In the genomic region with DNA sequence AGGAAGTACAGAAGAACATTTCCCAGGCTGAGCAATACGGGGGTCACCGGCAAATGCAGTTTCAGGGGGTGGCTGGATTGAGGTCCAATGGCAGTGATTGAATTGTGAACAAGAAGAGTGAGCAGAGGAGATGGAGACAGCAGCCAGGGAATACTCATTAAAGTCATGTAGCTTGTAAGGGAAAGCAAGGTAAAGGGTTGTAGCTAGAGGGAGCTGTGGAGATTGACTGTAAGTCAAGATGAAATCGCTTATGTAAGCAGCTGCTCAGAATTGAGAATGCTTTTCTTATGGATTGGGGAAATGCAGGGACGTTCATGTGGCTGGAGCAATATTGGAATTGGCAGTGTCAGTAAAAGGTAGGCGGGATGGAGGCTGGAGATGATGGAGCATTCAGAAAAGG, we compare ENCODE assay signal across 10 cellular contexts.
DNase-seq lines count a peak whose midpoint lies in the region; ATAC-seq, FAIRE-seq and TF ChIP-seq lines count a peak whose summit lies in the region.
"Had no signal": no experiment of that assay in that cellular context is flagged by ENCODE, and none has a peak within 500 bp of the region (broad histone marks: within the 10 kb centered on the region; RNA-seq: fewer than 3 reads in every experiment).

No MANE protein-coding gene starts in this region.

- H3K23ac ChIP-seq in neuronal stem cell (ENCODE audit: low read depth, low read length, poor library complexity), result no peak overlapping the region

- H4K8ac ChIP-seq in neuronal stem cell (ENCODE audit: low read depth, low read length), result no peak overlapping the region

- no peak overlapping the region for H3K4ac ChIP-seq in neuronal stem cell (ENCODE audit: low read length)

- H3K14ac ChIP-seq in neuronal stem cell (ENCODE audit: low read length), result no peak overlapping the region

- no peak overlapping the region for H2BK12ac ChIP-seq in neuronal stem cell (ENCODE audit: low read length)

- no peaks in the 10 kb centered on the region for H3F3A ChIP-seq in GM23248 (ENCODE audit: insufficient read depth)

- no peaks in the 10 kb centered on the region for H3K9me3 Mint-ChIP-seq in activated T-cell treated with anti-CD3 and anti-CD28 coated beads, Interleukin-2, amount 50 U/mL, for 4 hours

- H2BK15ac ChIP-seq in neuronal stem cell (ENCODE audit: low read length), result no peak overlapping the region

- no peaks in the 10 kb centered on the region for H3K9me3 ChIP-seq in GM23248 (ENCODE audit: low read depth)
- H3K9me3 ChIP-seq in keratinocyte (ENCODE audit: control insufficient read depth, low read depth, low read length), result no peaks in the 10 kb centered on the region
- H3K9me3 ChIP-seq in neuronal stem cell (replicated peaks in 1 of 2; ENCODE audit: control insufficient read depth in 2 of 2, insufficient read depth in 1 of 2, low read depth in 1 of 2, low read length in 2 of 2), result no peaks in the 10 kb centered on the region
- H3K9me3 ChIP-seq in stomach, result no peaks in the 10 kb centered on the region
- H3K9me3 ChIP-seq: HAP-1, neutrophil had no signal

- no peak overlapping the region for H3K4me2 ChIP-seq in GM23248 (ENCODE audit: unreplicated experiment)
- no peak overlapping the region for H3K4me2 ChIP-seq in keratinocyte (ENCODE audit: control insufficient read depth, extremely low read depth, insufficient read depth, low read depth, low read length)
- H3K4me2 ChIP-seq in neuronal stem cell (ENCODE audit: insufficient read depth, low read length, poor library complexity, severe bottlenecking), result no peak overlapping the region

- FAIRE-seq in keratinocyte (lab: Jason Lieb, UNC), result peak; percentile 48

- H3K27ac ChIP-seq in GM23248 (no peak overlapping the region), keratinocyte (ENCODE audit: control insufficient read depth, insufficient read depth, low read length) (no peak overlapping the region), neuronal stem cell (replicated peaks; ENCODE audit: low read length) (no peak overlapping the region), stomach (no peak overlapping the region)
- H3K27ac ChIP-seq: neutrophil had no signal

- H3K27me3 Mint-ChIP-seq in activated T-cell treated with anti-CD3 and anti-CD28 coated beads, Interleukin-2, amount 50 U/mL, for 4 hours (ENCODE audit: low read depth), result peaks cover 7% of the 10 kb centered on the region

- no peak overlapping the region for H2BK120ac ChIP-seq in neuronal stem cell (ENCODE audit: low read depth, low read length)

- ATAC-seq in activated T-cell treated with anti-CD3 and anti-CD28 coated beads, Interleukin-2, amount 50 U/mL, for 4 hours, result no peak

- H3K4me3 ChIP-seq in AG10803 (ENCODE audit: low read length), result no peak overlapping the region
- no peak overlapping the region for H3K4me3 ChIP-seq in GM23248
- no peak overlapping the region for H3K4me3 ChIP-seq in keratinocyte (ENCODE audit: control insufficient read depth in 2 of 3, extremely low read depth in 1 of 3, insufficient read depth in 2 of 3, low read depth in 1 of 3, low read length in 3 of 3)
- no peak overlapping the region for H3K4me3 ChIP-seq in neuronal stem cell (ENCODE audit: low read length in 2 of 2)
- H3K4me3 ChIP-seq in stomach, result no peak overlapping the region
- H3K4me3 ChIP-seq: HAP-1 had no signal

- H2AFZ ChIP-seq in GM23248 (no peak overlapping the region), keratinocyte (ENCODE audit: control insufficient read depth, low read length) (no peak overlapping the region), neuronal stem cell (ENCODE audit: low read length) (no peak overlapping the region)

- no peak for TF ChIP-seq EP300 in stomach (IDR thresholded peaks at IDR 0.05)

- H3K4me1 Mint-ChIP-seq in activated T-cell treated with anti-CD3 and anti-CD28 coated beads, Interleukin-2, amount 50 U/mL, for 4 hours (ENCODE audit: low read depth), result no peaks in the 10 kb centered on the region

- TF ChIP-seq POLR2A in stomach (IDR thresholded peaks at IDR 0.05), result no peak

- H4K20me1 ChIP-seq in GM23248 (ENCODE audit: insufficient read depth), result no peaks in the 10 kb centered on the region
- no peaks in the 10 kb centered on the region for H4K20me1 ChIP-seq in keratinocyte (ENCODE audit: control insufficient read depth, extremely low read depth, insufficient read depth, low read length)

- H3K36me3 Mint-ChIP-seq in activated T-cell treated with anti-CD3 and anti-CD28 coated beads, Interleukin-2, amount 50 U/mL, for 4 hours (ENCODE audit: insufficient read depth), result no peaks in the 10 kb centered on the region

- dilution Hi-C loops in keratinocyte (cut with MboI; ENCODE audit: extremely low pct_ligation_motif_present, low sequenced_read_pairs), result no loop called here

- 12 to 22% methylated on average over 5 of the region's 5 CpGs for WGBS in GM23248 (ENCODE audit: low coverage in 1 of 2, low lambda C conversion rate in 2 of 2, missing lambda C conversion rate in 2 of 2), 2 experiments
- no CpG with 5 or more reads among the region's 5 CpGs for WGBS in neuronal stem cell (ENCODE audit: extremely low coverage in 2 of 2, insufficient read length in 2 of 2, insufficient replicate concordance in 1 of 2), 2 donors
- whole genome bisulfite sequencing in stomach, 5 donors, result 41 to 45% (median 43%) methylated on average over 5 of the region's 5 CpGs

- H3K4me1 ChIP-seq in GM23248 (ENCODE audit: insufficient read depth) (no peaks in the 10 kb centered on the region), keratinocyte (ENCODE audit: control insufficient read depth, extremely low read depth, insufficient read depth, low read length) (no peaks in the 10 kb centered on the region), neuronal stem cell (ENCODE audit: control insufficient read depth in 2 of 2, insufficient read depth in 1 of 2, low read depth in 1 of 2, low read length in 2 of 2) (peaks cover 0 to 7% of the 10 kb centered on the region in 2 donors), stomach (no peaks in the 10 kb centered on the region)
- H3K4me1 ChIP-seq: HAP-1 had no signal

- H3K9me2 ChIP-seq in GM23248 (ENCODE audit: insufficient read depth), result no peaks in the 10 kb centered on the region

- DNase-seq in AG10803 (ENCODE audit: low read depth) (peak; percentile 53), GM23248 (peak; percentile 67), SW 1271 (lab: John Stamatoyannopoulos, UW) (peak; percentile 4 to 54), keratinocyte (ENCODE audit: low read depth, low spot score) (no peak), neuronal stem cell (ENCODE audit: low spot score) (no peak), stomach (no peak)
- no peak for DNase-seq in effector CD8-positive, alpha-beta T cell (lab: John Stamatoyannopoulos, UW)
- no peak for DNase-seq in activated T-cell treated with anti-CD3 and anti-CD28 coated beads, Interleukin-2, amount 50 U/mL, for 4 hours

- intact Hi-C loops in stomach (cut with DNase I; ENCODE audit: low total_unique reads), result no loop called here

- H3K9ac ChIP-seq in GM23248, result no peak overlapping the region
- no peak overlapping the region for H3K9ac ChIP-seq in keratinocyte (ENCODE audit: control insufficient read depth, extremely low read depth, insufficient read depth, low read length)
- H3K9ac ChIP-seq in neuronal stem cell (ENCODE audit: low read depth, low read length, poor library complexity), result no peak overlapping the region

- H3K36me3 ChIP-seq in GM23248 (ENCODE audit: low read depth) (no peaks in the 10 kb centered on the region), keratinocyte (ENCODE audit: control insufficient read depth in 2 of 2, extremely low read depth in 1 of 2, insufficient read depth in 2 of 2, low read length in 2 of 2) (no peaks in the 10 kb centered on the region), neuronal stem cell (replicated peaks in 1 of 2; ENCODE audit: control insufficient read depth in 2 of 2, insufficient read depth in 2 of 2, low read length in 2 of 2) (no peaks in the 10 kb centered on the region), stomach (no peaks in the 10 kb centered on the region)
- H3K36me3 ChIP-seq: HAP-1, neutrophil had no signal

- no peaks in the 10 kb centered on the region for H3K79me2 ChIP-seq in GM23248 (ENCODE audit: insufficient read depth)
- no peaks in the 10 kb centered on the region for H3K79me2 ChIP-seq in keratinocyte (ENCODE audit: control insufficient read depth, insufficient read depth, low read length)

- H3K27me3 ChIP-seq in GM23248 (replicated peaks; ENCODE audit: insufficient read depth), result peaks cover 15% of the 10 kb centered on the region
- peaks cover 10% of the 10 kb centered on the region for H3K27me3 ChIP-seq in keratinocyte (ENCODE audit: control insufficient read depth, extremely low read depth, insufficient read depth, low read length)
- no peaks in the 10 kb centered on the region for H3K27me3 ChIP-seq in neuronal stem cell (ENCODE audit: control insufficient read depth in 3 of 3, insufficient read depth in 3 of 3, low read depth in 1 of 3, low read length in 3 of 3)
- peaks cover 0 to 23% (median 0%) of the 10 kb centered on the region in 3 donors for H3K27me3 ChIP-seq in stomach

- in situ Hi-C loops in GM23248 (cut with MboI), result no loop called here

- H2BK5ac ChIP-seq in neuronal stem cell (ENCODE audit: low read length), result no peak overlapping the region

- H3K79me1 ChIP-seq in neuronal stem cell (ENCODE audit: low read depth, low read length), result no peaks in the 10 kb centered on the region

- TF ChIP-seq CTCF in AG10803 (conservative IDR thresholded peaks at IDR 0.05; ENCODE audit: low read length) (peak; percentile 57), keratinocyte (optimal IDR thresholded peaks at IDR 0.05 in 1 of 3, IDR thresholded peaks at IDR 0.05 in 1 of 3, conservative IDR thresholded peaks at IDR 0.05 in 1 of 3; ENCODE audit: extremely low read depth in 1 of 3, insufficient read depth in 2 of 3, low read length in 3 of 3) (peak; percentile 27 to 42 (median 36)), stomach (IDR thresholded peaks at IDR 0.05) (peak in 3 of 7 experiments; percentile 11 to 47 (median 12))

- H4K91ac ChIP-seq in neuronal stem cell (ENCODE audit: low read depth, low read length, poor library complexity), result no peak overlapping the region

- H3K4me3 Mint-ChIP-seq in activated T-cell treated with anti-CD3 and anti-CD28 coated beads, Interleukin-2, amount 50 U/mL, for 4 hours, result no peak overlapping the region

- no peak overlapping the region for H3K18ac ChIP-seq in neuronal stem cell (ENCODE audit: low read length)

- H3K9me1 ChIP-seq in keratinocyte (ENCODE audit: control insufficient read depth, extremely low read depth, insufficient read depth, low read length), result no peaks in the 10 kb centered on the region

- no peak overlapping the region for H2AK5ac ChIP-seq in neuronal stem cell (ENCODE audit: low read depth, low read length)

Comparison
In these comparisons a context has a peak if more than half of its experiments do, and no peak if none do; other contexts are left out.
1. DNase-seq: peak in AG10803 (single experiment), GM23248 (single experiment) and SW 1271 (2 of 2); none in keratinocyte (single experiment), effector CD8-positive, alpha-beta T cell (single experiment), activated T-cell treated with anti-CD3 and anti-CD28 coated beads, Interleukin-2, amount 50 U/mL, for 4 hours (single experiment), neuronal stem cell (single experiment) and stomach (single experiment).